ENCODE assay signal across 1 cellular context in genomic region chr18:79507076-79507545, GRCh38.
TF ChIP-seq lines count a peak whose summit lies in the region.

No MANE protein-coding gene starts in this region.

TF ChIP-seq in K562, 482 proteins besides CTCF, POLR2A, EP300 and RAD21 (continued from another document and continues in another):
- TF ChIP-seq, protein P1, sequence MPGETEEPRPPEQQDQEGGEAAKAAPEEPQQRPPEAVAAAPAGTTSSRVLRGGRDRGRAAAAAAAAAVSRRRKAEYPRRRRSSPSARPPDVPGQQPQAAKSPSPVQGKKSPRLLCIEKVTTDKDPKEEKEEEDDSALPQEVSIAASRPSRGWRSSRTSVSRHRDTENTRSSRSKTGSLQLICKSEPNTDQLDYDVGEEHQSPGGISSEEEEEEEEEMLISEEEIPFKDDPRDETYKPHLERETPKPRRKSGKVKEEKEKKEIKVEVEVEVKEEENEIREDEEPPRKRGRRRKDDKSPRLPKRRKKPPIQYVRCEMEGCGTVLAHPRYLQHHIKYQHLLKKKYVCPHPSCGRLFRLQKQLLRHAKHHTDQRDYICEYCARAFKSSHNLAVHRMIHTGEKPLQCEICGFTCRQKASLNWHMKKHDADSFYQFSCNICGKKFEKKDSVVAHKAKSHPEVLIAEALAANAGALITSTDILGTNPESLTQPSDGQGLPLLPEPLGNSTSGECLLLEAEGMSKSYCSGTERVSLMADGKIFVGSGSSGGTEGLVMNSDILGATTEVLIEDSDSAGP (CRISPR knock-in tag; IDR thresholded peaks at IDR 0.05): no peak
- TF ChIP-seq MTA3 (IDR thresholded peaks at IDR 0.05; ENCODE audit: borderline replicate concordance) (peak; percentile 77), ZBTB5 (IDR thresholded peaks at IDR 0.05) (no peak), MEF2A (IDR thresholded peaks at IDR 0.05; ENCODE audit: control insufficient read depth, low read depth, low read length) (no peak), STAT5A (IDR thresholded peaks at IDR 0.05; ENCODE audit: borderline replicate concordance, low read length) (peak; percentile 73), ZSCAN32 (CRISPR knock-in tag; IDR thresholded peaks at IDR 0.05) (no peak), LEF1 (IDR thresholded peaks at IDR 0.05) (peak; percentile 61; the same call in 1 of the 2 replicates), E2F3 (CRISPR knock-in tag; IDR thresholded peaks at IDR 0.05) (no peak), GTF2E2 (tag; IDR thresholded peaks at IDR 0.05) (no peak), SRSF1 (IDR thresholded peaks at IDR 0.05; ENCODE audit: low read depth, low read length) (no peak), SAP30 (IDR thresholded peaks at IDR 0.05; ENCODE audit: borderline replicate concordance, insufficient read depth, low read depth, low read length, poor library complexity, severe bottlenecking) (no peak), NCOA4 (IDR thresholded peaks at IDR 0.05; ENCODE audit: partially characterized antibody) (no peak), HNRNPLL (IDR thresholded peaks at IDR 0.05; ENCODE audit: low read depth, low read length, poor library complexity, severe bottlenecking) (no peak), NCOA1 (IDR thresholded peaks at IDR 0.05; ENCODE audit: low read depth) (peak; percentile 55; the same call in 1 of the 2 replicates), ZNF263 (CRISPR knock-in tag; IDR thresholded peaks at IDR 0.05; ENCODE audit: borderline replicate concordance) (no peak), HDAC1 (IDR thresholded peaks at IDR 0.05) (peak in 1 of 2 experiments; percentile 62; a peak in 1 of 4 replicates), ZNF23 (CRISPR knock-in tag; IDR thresholded peaks at IDR 0.05) (no peak), DACH1 (IDR thresholded peaks at IDR 0.05; ENCODE audit: partially characterized antibody) (no peak), MBD2 (IDR thresholded peaks at IDR 0.05; ENCODE audit: borderline replicate concordance, low read depth) (peak; percentile 75; the same call in 1 of the 2 replicates), SMAD4 (CRISPR knock-in tag; conservative IDR thresholded peaks at IDR 0.05) (peak; percentile 96), NFE2 (IDR thresholded peaks at IDR 0.05; ENCODE audit: low read depth) (no peak), CBFA2T3 (IDR thresholded peaks at IDR 0.05) (peak; percentile 94), IFI16 (CRISPR knock-in tag; IDR thresholded peaks at IDR 0.05) (no peak), SRF (CRISPR knock-in tag; IDR thresholded peaks at IDR 0.05) (no peak), HOMEZ (CRISPR knock-in tag; IDR thresholded peaks at IDR 0.05) (no peak), PTRF (tag; IDR thresholded peaks at IDR 0.05) (no peak), POLR2G (IDR thresholded peaks at IDR 0.05; ENCODE audit: low read depth, low read length) (peak; percentile 82), ZNF584 (CRISPR knock-in tag; IDR thresholded peaks at IDR 0.05; ENCODE audit: low read depth) (no peak), CEBPG (CRISPR knock-in tag; IDR thresholded peaks at IDR 0.05) (no peak), CEBPG (tag; conservative IDR thresholded peaks at IDR 0.05 in 1 of 2, IDR thresholded peaks at IDR 0.05 in 1 of 2) (no peak), MAFK (IDR thresholded peaks at IDR 0.05; ENCODE audit: low read length) (no peak), ZNF436 (CRISPR knock-in tag; IDR thresholded peaks at IDR 0.05) (no peak)
- TF ChIP-seq, protein P2, sequence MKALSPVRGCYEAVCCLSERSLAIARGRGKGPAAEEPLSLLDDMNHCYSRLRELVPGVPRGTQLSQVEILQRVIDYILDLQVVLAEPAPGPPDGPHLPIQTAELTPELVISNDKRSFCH (CRISPR knock-in tag; IDR thresholded peaks at IDR 0.05): no peak
- TF ChIP-seq, protein P2 (tag; IDR thresholded peaks at IDR 0.05): peak; percentile 75; the same call in 1 of the 2 replicates
- TF ChIP-seq, protein P3, sequence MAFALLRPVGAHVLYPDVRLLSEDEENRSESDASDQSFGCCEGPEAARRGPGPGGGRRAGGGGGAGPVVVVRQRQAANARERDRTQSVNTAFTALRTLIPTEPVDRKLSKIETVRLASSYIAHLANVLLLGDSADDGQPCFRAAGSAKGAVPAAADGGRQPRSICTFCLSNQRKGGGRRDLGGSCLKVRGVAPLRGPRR (CRISPR knock-in tag; IDR thresholded peaks at IDR 0.05): no peak
- TF ChIP-seq, protein P4, sequence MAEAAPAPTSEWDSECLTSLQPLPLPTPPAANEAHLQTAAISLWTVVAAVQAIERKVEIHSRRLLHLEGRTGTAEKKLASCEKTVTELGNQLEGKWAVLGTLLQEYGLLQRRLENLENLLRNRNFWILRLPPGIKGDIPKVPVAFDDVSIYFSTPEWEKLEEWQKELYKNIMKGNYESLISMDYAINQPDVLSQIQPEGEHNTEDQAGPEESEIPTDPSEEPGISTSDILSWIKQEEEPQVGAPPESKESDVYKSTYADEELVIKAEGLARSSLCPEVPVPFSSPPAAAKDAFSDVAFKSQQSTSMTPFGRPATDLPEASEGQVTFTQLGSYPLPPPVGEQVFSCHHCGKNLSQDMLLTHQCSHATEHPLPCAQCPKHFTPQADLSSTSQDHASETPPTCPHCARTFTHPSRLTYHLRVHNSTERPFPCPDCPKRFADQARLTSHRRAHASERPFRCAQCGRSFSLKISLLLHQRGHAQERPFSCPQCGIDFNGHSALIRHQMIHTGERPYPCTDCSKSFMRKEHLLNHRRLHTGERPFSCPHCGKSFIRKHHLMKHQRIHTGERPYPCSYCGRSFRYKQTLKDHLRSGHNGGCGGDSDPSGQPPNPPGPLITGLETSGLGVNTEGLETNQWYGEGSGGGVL (CRISPR knock-in tag; IDR thresholded peaks at IDR 0.05): no peak
- TF ChIP-seq, protein P5, sequence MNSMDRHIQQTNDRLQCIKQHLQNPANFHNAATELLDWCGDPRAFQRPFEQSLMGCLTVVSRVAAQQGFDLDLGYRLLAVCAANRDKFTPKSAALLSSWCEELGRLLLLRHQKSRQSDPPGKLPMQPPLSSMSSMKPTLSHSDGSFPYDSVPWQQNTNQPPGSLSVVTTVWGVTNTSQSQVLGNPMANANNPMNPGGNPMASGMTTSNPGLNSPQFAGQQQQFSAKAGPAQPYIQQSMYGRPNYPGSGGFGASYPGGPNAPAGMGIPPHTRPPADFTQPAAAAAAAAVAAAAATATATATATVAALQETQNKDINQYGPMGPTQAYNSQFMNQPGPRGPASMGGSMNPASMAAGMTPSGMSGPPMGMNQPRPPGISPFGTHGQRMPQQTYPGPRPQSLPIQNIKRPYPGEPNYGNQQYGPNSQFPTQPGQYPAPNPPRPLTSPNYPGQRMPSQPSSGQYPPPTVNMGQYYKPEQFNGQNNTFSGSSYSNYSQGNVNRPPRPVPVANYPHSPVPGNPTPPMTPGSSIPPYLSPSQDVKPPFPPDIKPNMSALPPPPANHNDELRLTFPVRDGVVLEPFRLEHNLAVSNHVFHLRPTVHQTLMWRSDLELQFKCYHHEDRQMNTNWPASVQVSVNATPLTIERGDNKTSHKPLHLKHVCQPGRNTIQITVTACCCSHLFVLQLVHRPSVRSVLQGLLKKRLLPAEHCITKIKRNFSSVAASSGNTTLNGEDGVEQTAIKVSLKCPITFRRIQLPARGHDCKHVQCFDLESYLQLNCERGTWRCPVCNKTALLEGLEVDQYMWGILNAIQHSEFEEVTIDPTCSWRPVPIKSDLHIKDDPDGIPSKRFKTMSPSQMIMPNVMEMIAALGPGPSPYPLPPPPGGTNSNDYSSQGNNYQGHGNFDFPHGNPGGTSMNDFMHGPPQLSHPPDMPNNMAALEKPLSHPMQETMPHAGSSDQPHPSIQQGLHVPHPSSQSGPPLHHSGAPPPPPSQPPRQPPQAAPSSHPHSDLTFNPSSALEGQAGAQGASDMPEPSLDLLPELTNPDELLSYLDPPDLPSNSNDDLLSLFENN (IDR thresholded peaks at IDR 0.05; ENCODE audit: low read depth in 2 of 2, low read length in 2 of 2): peak in 1 of 2 experiments; percentile 88; a peak in 2 of 4 replicates
- TF ChIP-seq, protein P6, sequence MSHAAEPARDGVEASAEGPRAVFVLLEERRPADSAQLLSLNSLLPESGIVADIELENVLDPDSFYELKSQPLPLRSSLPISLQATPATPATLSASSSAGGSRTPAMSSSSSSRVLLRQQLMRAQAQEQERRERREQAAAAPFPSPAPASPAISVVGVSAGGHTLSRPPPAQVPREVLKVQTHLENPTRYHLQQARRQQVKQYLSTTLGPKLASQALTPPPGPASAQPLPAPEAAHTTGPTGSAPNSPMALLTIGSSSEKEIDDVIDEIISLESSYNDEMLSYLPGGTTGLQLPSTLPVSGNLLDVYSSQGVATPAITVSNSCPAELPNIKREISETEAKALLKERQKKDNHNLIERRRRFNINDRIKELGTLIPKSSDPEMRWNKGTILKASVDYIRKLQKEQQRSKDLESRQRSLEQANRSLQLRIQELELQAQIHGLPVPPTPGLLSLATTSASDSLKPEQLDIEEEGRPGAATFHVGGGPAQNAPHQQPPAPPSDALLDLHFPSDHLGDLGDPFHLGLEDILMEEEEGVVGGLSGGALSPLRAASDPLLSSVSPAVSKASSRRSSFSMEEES (CRISPR knock-in tag; IDR thresholded peaks at IDR 0.05): no peak
- TF ChIP-seq, protein P7, sequence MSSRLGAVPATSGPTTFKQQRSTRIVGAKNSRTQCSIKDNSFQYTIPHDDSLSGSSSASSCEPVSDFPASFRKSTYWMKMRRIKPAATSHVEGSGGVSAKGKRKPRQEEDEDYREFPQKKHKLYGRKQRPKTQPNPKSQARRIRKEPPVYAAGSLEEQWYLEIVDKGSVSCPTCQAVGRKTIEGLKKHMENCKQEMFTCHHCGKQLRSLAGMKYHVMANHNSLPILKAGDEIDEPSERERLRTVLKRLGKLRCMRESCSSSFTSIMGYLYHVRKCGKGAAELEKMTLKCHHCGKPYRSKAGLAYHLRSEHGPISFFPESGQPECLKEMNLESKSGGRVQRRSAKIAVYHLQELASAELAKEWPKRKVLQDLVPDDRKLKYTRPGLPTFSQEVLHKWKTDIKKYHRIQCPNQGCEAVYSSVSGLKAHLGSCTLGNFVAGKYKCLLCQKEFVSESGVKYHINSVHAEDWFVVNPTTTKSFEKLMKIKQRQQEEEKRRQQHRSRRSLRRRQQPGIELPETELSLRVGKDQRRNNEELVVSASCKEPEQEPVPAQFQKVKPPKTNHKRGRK (tag; IDR thresholded peaks at IDR 0.05): no peak
- TF ChIP-seq, protein P8, sequence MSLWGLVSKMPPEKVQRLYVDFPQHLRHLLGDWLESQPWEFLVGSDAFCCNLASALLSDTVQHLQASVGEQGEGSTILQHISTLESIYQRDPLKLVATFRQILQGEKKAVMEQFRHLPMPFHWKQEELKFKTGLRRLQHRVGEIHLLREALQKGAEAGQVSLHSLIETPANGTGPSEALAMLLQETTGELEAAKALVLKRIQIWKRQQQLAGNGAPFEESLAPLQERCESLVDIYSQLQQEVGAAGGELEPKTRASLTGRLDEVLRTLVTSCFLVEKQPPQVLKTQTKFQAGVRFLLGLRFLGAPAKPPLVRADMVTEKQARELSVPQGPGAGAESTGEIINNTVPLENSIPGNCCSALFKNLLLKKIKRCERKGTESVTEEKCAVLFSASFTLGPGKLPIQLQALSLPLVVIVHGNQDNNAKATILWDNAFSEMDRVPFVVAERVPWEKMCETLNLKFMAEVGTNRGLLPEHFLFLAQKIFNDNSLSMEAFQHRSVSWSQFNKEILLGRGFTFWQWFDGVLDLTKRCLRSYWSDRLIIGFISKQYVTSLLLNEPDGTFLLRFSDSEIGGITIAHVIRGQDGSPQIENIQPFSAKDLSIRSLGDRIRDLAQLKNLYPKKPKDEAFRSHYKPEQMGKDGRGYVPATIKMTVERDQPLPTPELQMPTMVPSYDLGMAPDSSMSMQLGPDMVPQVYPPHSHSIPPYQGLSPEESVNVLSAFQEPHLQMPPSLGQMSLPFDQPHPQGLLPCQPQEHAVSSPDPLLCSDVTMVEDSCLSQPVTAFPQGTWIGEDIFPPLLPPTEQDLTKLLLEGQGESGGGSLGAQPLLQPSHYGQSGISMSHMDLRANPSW (CRISPR knock-in tag; IDR thresholded peaks at IDR 0.05): no peak
- TF ChIP-seq, protein P9, sequence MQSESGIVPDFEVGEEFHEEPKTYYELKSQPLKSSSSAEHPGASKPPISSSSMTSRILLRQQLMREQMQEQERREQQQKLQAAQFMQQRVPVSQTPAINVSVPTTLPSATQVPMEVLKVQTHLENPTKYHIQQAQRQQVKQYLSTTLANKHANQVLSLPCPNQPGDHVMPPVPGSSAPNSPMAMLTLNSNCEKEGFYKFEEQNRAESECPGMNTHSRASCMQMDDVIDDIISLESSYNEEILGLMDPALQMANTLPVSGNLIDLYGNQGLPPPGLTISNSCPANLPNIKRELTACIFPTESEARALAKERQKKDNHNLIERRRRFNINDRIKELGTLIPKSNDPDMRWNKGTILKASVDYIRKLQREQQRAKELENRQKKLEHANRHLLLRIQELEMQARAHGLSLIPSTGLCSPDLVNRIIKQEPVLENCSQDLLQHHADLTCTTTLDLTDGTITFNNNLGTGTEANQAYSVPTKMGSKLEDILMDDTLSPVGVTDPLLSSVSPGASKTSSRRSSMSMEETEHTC (IDR thresholded peaks at IDR 0.05): peak; percentile 51; the same call in 1 of the 2 replicates
